2 cellular contexts compared by ENCODE assay signal in genomic region chr6:168967556-168967955, GRCh38.
TF ChIP-seq lines count a peak whose summit lies in the region.

No MANE protein-coding gene starts in this region.

TF ChIP-seq in SK-N-SH, 30 proteins besides CTCF, POLR2A, EP300 and RAD21:
- TF ChIP-seq TCF12 (IDR thresholded peaks at IDR 0.05): no peak
- TF ChIP-seq GATA2 (CRISPR knock-in tag; IDR thresholded peaks at IDR 0.05): no peak
- no peak for TF ChIP-seq CHD2 (IDR thresholded peaks at IDR 0.05; ENCODE audit: low read length, partially characterized antibody)
- no peak for TF ChIP-seq SIN3A (IDR thresholded peaks at IDR 0.05; ENCODE audit: borderline replicate concordance, low read depth, low read length)
- TF ChIP-seq MAX (IDR thresholded peaks at IDR 0.05; ENCODE audit: low read depth): no peak
- TF ChIP-seq YY1 (IDR thresholded peaks at IDR 0.05; ENCODE audit: low read depth): no peak
- no peak for TF ChIP-seq POLR2AphosphoS5 (IDR thresholded peaks at IDR 0.05; ENCODE audit: low read depth, low read length)
- no peak for TF ChIP-seq FOXM1 (IDR thresholded peaks at IDR 0.05; ENCODE audit: low read depth)

TF ChIP-seq in SK-N-SH treated with all-trans-retinoic acid at 6 μM for 48 hours, 23 proteins besides CTCF, POLR2A, EP300 and RAD21:
- TF ChIP-seq TCF4 (CRISPR knock-in tag; IDR thresholded peaks at IDR 0.05; ENCODE audit: borderline replicate concordance) (no peak), PPARA (CRISPR knock-in tag; IDR thresholded peaks at IDR 0.05; ENCODE audit: borderline replicate concordance) (no peak), ZFP3 (CRISPR knock-in tag; IDR thresholded peaks at IDR 0.05) (no peak), GLIS3 (CRISPR knock-in tag; IDR thresholded peaks at IDR 0.05) (no peak), ZFP30 (CRISPR knock-in tag; IDR thresholded peaks at IDR 0.05) (no peak), ARNTL (CRISPR knock-in tag; IDR thresholded peaks at IDR 0.05; ENCODE audit: borderline replicate concordance, low read depth) (no peak), TSHZ2 (CRISPR knock-in tag; IDR thresholded peaks at IDR 0.05) (no peak), ZNF8 (CRISPR knock-in tag; IDR thresholded peaks at IDR 0.05) (no peak)
